21 cellular contexts compared by ENCODE assay signal in genomic region chr9:5756633-5757032, GRCh38.
DNase-seq lines count a peak whose midpoint lies in the region; ATAC-seq and TF ChIP-seq lines count a peak whose summit lies in the region.
"Had no signal": no experiment of that assay in that cellular context is flagged by ENCODE, and none has a peak within 500 bp of the region (broad histone marks: within the 10 kb centered on the region; RNA-seq: fewer than 3 reads in every experiment).

No MANE protein-coding gene starts in this region.

- no peaks in the 10 kb centered on the region for H3K9me3 ChIP-seq in colonic mucosa
- H3K9me3 ChIP-seq: A549, BLaER1, HAP-1 had no signal

- no peak for ATAC-seq in activated naive CD8-positive, alpha-beta T cell treated with anti-CD3 and anti-CD28 coated beads, Interleukin-2, amount 50 U/mL, for 24 hours
- ATAC-seq: A549; CD8-positive, alpha-beta T cell; GM12878 had no signal

- H3K4me1 ChIP-seq in colonic mucosa, result no peaks in the 10 kb centered on the region
- H3K4me1 ChIP-seq: A549, BLaER1, HAP-1 had no signal

- peaks cover 6% of the 10 kb centered on the region for H3K4me1 Mint-ChIP-seq in activated naive CD8-positive, alpha-beta T cell treated with anti-CD3 and anti-CD28 coated beads, Interleukin-2, amount 50 U/mL, for 24 hours
- H3K4me1 Mint-ChIP-seq in activated naive CD8-positive, alpha-beta T cell treated with anti-CD3 and anti-CD28 coated beads for 36 hours, result peaks cover 12% of the 10 kb centered on the region
- no peaks in the 10 kb centered on the region for H3K4me1 Mint-ChIP-seq in nephron progenitor cell
- H3K4me1 Mint-ChIP-seq: CD14-positive monocyte had no signal

- H3K36me3 ChIP-seq in colonic mucosa, result no peaks in the 10 kb centered on the region

- H3K27ac ChIP-seq in colonic mucosa, result no peak overlapping the region
- H3K27ac ChIP-seq: 22Rv1, A549, BLaER1, GM23248 had no signal

- TF ChIP-seq CTCF in choroid plexus epithelial cell (conservative IDR thresholded peaks at IDR 0.05; ENCODE audit: low read depth, low read length), result no peak
- TF ChIP-seq CTCF in nephron progenitor cell (IDR thresholded peaks at IDR 0.05), result no peak
- TF ChIP-seq CTCF in colonic mucosa (IDR thresholded peaks at IDR 0.05), result no peak

- no peak overlapping the region for H3K9ac ChIP-seq in colonic mucosa (ENCODE audit: low read depth in 2 of 2, low read length in 2 of 2)
- H3K9ac ChIP-seq: BLaER1, GM23248 had no signal

- H3K4me3 ChIP-seq in choroid plexus epithelial cell (ENCODE audit: low read depth, low read length) (no peak overlapping the region), colonic mucosa (no peak overlapping the region)
- H3K4me3 ChIP-seq: A549, BLaER1, GM12878, GM23248, HAP-1 had no signal

- H3K27me3 Mint-ChIP-seq in activated naive CD8-positive, alpha-beta T cell treated with anti-CD3 and anti-CD28 coated beads, Interleukin-2, amount 50 U/mL, for 24 hours, result no peaks in the 10 kb centered on the region
- H3K27me3 Mint-ChIP-seq in activated naive CD8-positive, alpha-beta T cell treated with anti-CD3 and anti-CD28 coated beads for 36 hours, result no peaks in the 10 kb centered on the region
- no peaks in the 10 kb centered on the region for H3K27me3 Mint-ChIP-seq in nephron progenitor cell (ENCODE audit: low read depth, poor library complexity)

- H3K36me3 Mint-ChIP-seq in activated naive CD8-positive, alpha-beta T cell treated with anti-CD3 and anti-CD28 coated beads, Interleukin-2, amount 50 U/mL, for 24 hours (ENCODE audit: low read depth), result peaks cover 27% of the 10 kb centered on the region
- peaks cover 15% of the 10 kb centered on the region for H3K36me3 Mint-ChIP-seq in activated naive CD8-positive, alpha-beta T cell treated with anti-CD3 and anti-CD28 coated beads for 36 hours
- H3K36me3 Mint-ChIP-seq in nephron progenitor cell (ENCODE audit: low read depth), result peaks cover 49% of the 10 kb centered on the region

- intact Hi-C loops in colonic mucosa (cut with DNase I), result no loop called here

- H3K9me3 Mint-ChIP-seq in activated naive CD8-positive, alpha-beta T cell treated with anti-CD3 and anti-CD28 coated beads, Interleukin-2, amount 50 U/mL, for 24 hours, result no peaks in the 10 kb centered on the region
- H3K9me3 Mint-ChIP-seq in activated naive CD8-positive, alpha-beta T cell treated with anti-CD3 and anti-CD28 coated beads for 36 hours, result no peaks in the 10 kb centered on the region
- H3K9me3 Mint-ChIP-seq in nephron progenitor cell, result no peaks in the 10 kb centered on the region
- H3K9me3 Mint-ChIP-seq: CD8-positive, alpha-beta T cell had no signal

- no peaks in the 10 kb centered on the region for H3K27me3 ChIP-seq in colonic mucosa
- H3K27me3 ChIP-seq: BLaER1 had no signal

- peak overlapping the region; percentile 33 for H3K27ac Mint-ChIP-seq in activated naive CD8-positive, alpha-beta T cell treated with anti-CD3 and anti-CD28 coated beads, Interleukin-2, amount 50 U/mL, for 24 hours
- H3K27ac Mint-ChIP-seq in activated naive CD8-positive, alpha-beta T cell treated with anti-CD3 and anti-CD28 coated beads for 36 hours, result no peak overlapping the region
- H3K27ac Mint-ChIP-seq in nephron progenitor cell, result peak overlapping the region; percentile 6
- H3K27ac Mint-ChIP-seq: CD14-positive monocyte; CD8-positive, alpha-beta T cell had no signal

- no peak for DNase-seq in activated naive CD8-positive, alpha-beta T cell treated with anti-CD3 and anti-CD28 coated beads, Interleukin-2, amount 50 U/mL, for 24 hours
- no peak for DNase-seq in activated naive CD8-positive, alpha-beta T cell treated with anti-CD3 and anti-CD28 coated beads for 36 hours
- DNase-seq in choroid plexus epithelial cell (ENCODE audit: low read depth) (peak; percentile 18), nephron progenitor cell (no peak), colonic mucosa (no peak), NCI-H1694 treated with DMSO at 0.1 percent for 48 hours (lab: John Stamatoyannopoulos, UW) (no peak)
- no peak for DNase-seq in stimulated activated naive CD4-positive, alpha-beta T cell treated with Interleukin-2 at 50 U/mL for 16 hours (lab: John Stamatoyannopoulos, UW)
- DNase-seq: AML-193; CD8-positive, alpha-beta T cell; COR-L47; DMS 273 treated with DMSO at 0.1 percent for 48 hours; DMS53; DND-41; EL; GM23248 had no signal

- no peak overlapping the region for H3K4me3 Mint-ChIP-seq in activated naive CD8-positive, alpha-beta T cell treated with anti-CD3 and anti-CD28 coated beads, Interleukin-2, amount 50 U/mL, for 24 hours
- H3K4me3 Mint-ChIP-seq in activated naive CD8-positive, alpha-beta T cell treated with anti-CD3 and anti-CD28 coated beads for 36 hours, result no peak overlapping the region
- no peak overlapping the region for H3K4me3 Mint-ChIP-seq in nephron progenitor cell
- H3K4me3 Mint-ChIP-seq: CD14-positive monocyte; CD8-positive, alpha-beta T cell had no signal
